In the genomic region with DNA sequence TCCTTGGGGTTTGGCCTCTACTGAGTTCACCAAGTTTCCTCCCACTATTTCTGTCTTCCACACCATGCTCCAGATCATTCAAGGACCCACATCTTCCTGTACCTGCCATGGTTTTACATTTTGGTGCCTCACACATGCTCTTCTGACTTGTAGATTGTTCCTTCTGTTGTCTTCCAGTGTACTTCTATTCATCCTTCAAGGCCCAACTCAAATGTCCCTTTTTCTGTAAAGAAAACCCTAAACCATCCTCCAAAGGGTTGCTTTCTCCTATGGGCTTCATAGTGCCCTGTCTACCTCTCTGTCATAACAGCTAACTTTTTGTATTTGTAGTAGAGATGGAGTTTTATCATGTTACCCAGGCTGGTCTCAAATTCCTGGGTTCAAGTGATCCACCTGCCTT, we compare ENCODE assay signal across 15 cellular contexts. TPM values are rescaled to one million over a fixed set of nuclear protein-coding genes. Genes with fewer than 3 reads are reported as not detected.
DNase-seq lines count a peak whose midpoint lies in the region; ATAC-seq and TF ChIP-seq lines count a peak whose summit lies in the region.
"Had no signal": no experiment of that assay in that cellular context is flagged by ENCODE, and none has a peak within 500 bp of the region (broad histone marks: within the 10 kb centered on the region; RNA-seq: fewer than 3 reads in every experiment).

No MANE protein-coding gene starts in this region.

- H3K9me2 ChIP-seq in SK-N-SH (no peaks in the 10 kb centered on the region), PC-3 (replicated peaks; ENCODE audit: low read length) (no peaks in the 10 kb centered on the region)

- H4K91ac ChIP-seq in mesenchymal stem cell (ENCODE audit: low read length), result no peak overlapping the region

- no peak overlapping the region for H2BK5ac ChIP-seq in mesenchymal stem cell (ENCODE audit: low read depth, low read length, poor library complexity, severe bottlenecking)

- peak overlapping the region; percentile 3 for H2AK5ac ChIP-seq in mesenchymal stem cell (ENCODE audit: low read length, severe bottlenecking)

- H3K9me3 ChIP-seq in SK-N-SH, result no peaks in the 10 kb centered on the region
- H3K9me3 ChIP-seq in PC-3 (ENCODE audit: low read length), result no peaks in the 10 kb centered on the region
- no peaks in the 10 kb centered on the region for H3K9me3 ChIP-seq in mesenchymal stem cell (ENCODE audit: control insufficient read depth, low read length)
- no peaks in the 10 kb centered on the region for H3K9me3 ChIP-seq in HAP-1
- H3K9me3 ChIP-seq: BLaER1 had no signal

- H3F3A ChIP-seq in SK-N-SH (replicated peaks; ENCODE audit: insufficient read depth) (peaks cover 5% of the 10 kb centered on the region), PC-3 (ENCODE audit: low read length, unreplicated experiment) (peaks cover 4% of the 10 kb centered on the region)

- H3K79me2 ChIP-seq in SK-N-SH (ENCODE audit: insufficient read depth), result no peaks in the 10 kb centered on the region
- no peaks in the 10 kb centered on the region for H3K79me2 ChIP-seq in PC-3 (ENCODE audit: low read length)

- TF ChIP-seq RAD21 in SK-N-SH (IDR thresholded peaks at IDR 0.05; ENCODE audit: low read length), result no peak

- no peak overlapping the region for H3K4ac ChIP-seq in mesenchymal stem cell (ENCODE audit: low read depth in 1 of 2, low read length in 2 of 2)

- DNase-seq in SK-N-SH (no peak), PC-3 (no peak), mesenchymal stem cell (no peak), HAP-1 (ENCODE audit: low spot score in 2 of 2) (no peak), hepatic stellate cell (ENCODE audit: low spot score) (no peak), NCI-H226 (no peak)
- DNase-seq: AML-193; Calu3; CD4-positive, alpha-beta T cell; DMS 273 treated with DMSO at 0.1 percent for 48 hours; HCEC 1CT; IMR-90 had no signal

- H2BK12ac ChIP-seq in mesenchymal stem cell (ENCODE audit: low read length in 2 of 2), result no peak overlapping the region

- ATAC-seq in SK-N-SH treated with all-trans-retinoic acid at 6 μM for 48 hours (no peak), PC-3 (no peak)

- H3K14ac ChIP-seq in mesenchymal stem cell (ENCODE audit: low read length in 2 of 2), result no peak overlapping the region

- H3K36me3 ChIP-seq in SK-N-SH (replicated peaks in 1 of 2; ENCODE audit: control insufficient read depth in 1 of 2, insufficient read depth in 2 of 2, low read length in 1 of 2), result no peaks in the 10 kb centered on the region
- H3K36me3 ChIP-seq in PC-3 (ENCODE audit: low read depth, low read length), result no peaks in the 10 kb centered on the region
- H3K36me3 ChIP-seq in mesenchymal stem cell (ENCODE audit: control insufficient read depth in 1 of 2, insufficient read depth in 2 of 2, low read depth in 1 of 2, low read length in 2 of 2), result no peaks in the 10 kb centered on the region
- no peaks in the 10 kb centered on the region for H3K36me3 ChIP-seq in HAP-1 (replicated peaks)
- H3K36me3 ChIP-seq: BLaER1 had no signal

- BruUV-seq in PC-3 (replicated peaks; lab: Mats Ljungman, UMichigan), result no TSS peak

- intact Hi-C loops in PC-3 (cut with micrococcal nuclease), result no loop called here

- H3K4me1 ChIP-seq in SK-N-SH (ENCODE audit: control insufficient read depth in 1 of 2, insufficient read depth in 2 of 2, low read depth in 1 of 2, low read length in 1 of 2) (peaks cover 0 to 2% of the 10 kb centered on the region in 2 experiments; a peak in 1 of 4 replicates), PC-3 (ENCODE audit: insufficient read depth, low read length) (peaks cover 32% of the 10 kb centered on the region), mesenchymal stem cell (ENCODE audit: control insufficient read depth, insufficient read depth, low read depth, low read length) (peaks cover 8% of the 10 kb centered on the region), HAP-1 (no peaks in the 10 kb centered on the region)

- TF ChIP-seq EP300 in SK-N-SH (IDR thresholded peaks at IDR 0.05; ENCODE audit: borderline replicate concordance in 1 of 2, low read depth in 1 of 2, low read length in 1 of 2), result no peak

- H3K4me3 ChIP-seq in SK-N-SH (ENCODE audit: low read depth in 2 of 2, low read length in 1 of 2), result no peak overlapping the region
- H3K4me3 ChIP-seq in PC-3 (ENCODE audit: low read length), result no peak overlapping the region
- no peak overlapping the region for H3K4me3 ChIP-seq in mesenchymal stem cell (ENCODE audit: insufficient read depth in 1 of 2, low read depth in 1 of 2, low read length in 2 of 2)
- no peak overlapping the region for H3K4me3 ChIP-seq in HAP-1
- H3K4me3 ChIP-seq: BLaER1 had no signal

- POLR2A ChIA-PET in SK-N-SH (lab: Yijun Ruan, JAX), result no interaction called here
- POLR2A ChIA-PET in PC-3 (lab: Charles Lee; ENCODE audit: unreplicated experiment), result no interaction called here

- in situ Hi-C loops in HAP-1 (cut with MboI; ENCODE audit: low sequenced_read_pairs), result no loop called here

- H3K27me3 ChIP-seq in SK-N-SH (ENCODE audit: insufficient read depth) (no peaks in the 10 kb centered on the region), PC-3 (ENCODE audit: low read length) (no peaks in the 10 kb centered on the region), mesenchymal stem cell (ENCODE audit: control insufficient read depth in 1 of 2, insufficient read depth in 1 of 2, low read length in 2 of 2) (no peaks in the 10 kb centered on the region), HAP-1 (ENCODE audit: low read depth) (no peaks in the 10 kb centered on the region)
- H3K27me3 ChIP-seq: BLaER1 had no signal

- H4K20me1 ChIP-seq in SK-N-SH (ENCODE audit: insufficient read depth), result no peaks in the 10 kb centered on the region
- H4K20me1 ChIP-seq in PC-3 (ENCODE audit: low read length), result no peaks in the 10 kb centered on the region
- H4K20me1 ChIP-seq: BLaER1 had no signal

- H4K8ac ChIP-seq in mesenchymal stem cell (ENCODE audit: low read length), result no peak overlapping the region

- H2BK15ac ChIP-seq in mesenchymal stem cell (ENCODE audit: low read depth, poor library complexity, severe bottlenecking), result no peak overlapping the region

- H2BK120ac ChIP-seq in mesenchymal stem cell (ENCODE audit: low read depth, low read length), result no peak overlapping the region

- H3K18ac ChIP-seq in mesenchymal stem cell (ENCODE audit: low read depth in 1 of 2, low read length in 2 of 2), result no peak overlapping the region

- CTCF ChIA-PET in SK-N-SH (lab: Yijun Ruan, JAX) (interaction anchor here (1.0 to 3.0 kb wide), 2 partner anchors 15 to 31 kb away, joined by 3 to 18 read pairs; no protein-coding TSS in a partner anchor), PC-3 (lab: Charles Lee) (no interaction called here)

- H3K9ac ChIP-seq in SK-N-SH (no peak overlapping the region), PC-3 (ENCODE audit: low read length) (no peak overlapping the region), mesenchymal stem cell (ENCODE audit: low read length) (no peak overlapping the region)
- H3K9ac ChIP-seq: BLaER1 had no signal

- no peak overlapping the region for H3K23ac ChIP-seq in mesenchymal stem cell (ENCODE audit: low read length in 2 of 2)

- no peak for TF ChIP-seq CTCF in SK-N-SH (IDR thresholded peaks at IDR 0.05)
- TF ChIP-seq CTCF in PC-3 (conservative IDR thresholded peaks at IDR 0.05; ENCODE audit: low read depth, low read length), result no peak

- H3K27ac ChIP-seq in SK-N-SH (ENCODE audit: low read depth in 2 of 2, low read length in 1 of 2), result no peak overlapping the region
- H3K27ac ChIP-seq in PC-3 (ENCODE audit: low read length), result peak overlapping the region; percentile 97
- H3K27ac ChIP-seq in mesenchymal stem cell (ENCODE audit: low read length, poor library complexity, severe bottlenecking), result no peak overlapping the region
- H3K27ac ChIP-seq: 22Rv1, BLaER1 had no signal

- no peak overlapping the region for H3K4me2 ChIP-seq in SK-N-SH
- H3K4me2 ChIP-seq in PC-3 (ENCODE audit: low read length), result no peak overlapping the region
- H3K4me2 ChIP-seq in mesenchymal stem cell (ENCODE audit: low read length, poor library complexity, severe bottlenecking), result no peak overlapping the region
- H3K4me2 ChIP-seq: BLaER1 had no signal

- H2AFZ ChIP-seq in SK-N-SH (ENCODE audit: low read depth) (no peak overlapping the region), PC-3 (ENCODE audit: low read length) (no peak overlapping the region), mesenchymal stem cell (ENCODE audit: low read depth, low read length) (no peak overlapping the region)

- no peaks in the 10 kb centered on the region for H3K79me1 ChIP-seq in mesenchymal stem cell (replicated peaks; ENCODE audit: low read length, poor library complexity, severe bottlenecking)

TF ChIP-seq in SK-N-SH treated with all-trans-retinoic acid at 6 μM for 48 hours, 23 proteins besides CTCF, POLR2A, EP300 and RAD21:
- peak; percentile 73; the same call in 1 of the 2 replicates for TF ChIP-seq ZFP3 (CRISPR knock-in tag; IDR thresholded peaks at IDR 0.05)
- TF ChIP-seq CSRNP3 (CRISPR knock-in tag; IDR thresholded peaks at IDR 0.05), result no peak
TF ChIP-seq in SK-N-SH treated with all-trans-retinoic acid at 6 μM for 48 hours: peak in this region for 1.

TF ChIP-seq in SK-N-SH, 30 proteins besides CTCF, POLR2A, EP300 and RAD21 (continues in another document):
- no peak for TF ChIP-seq TEAD4 (IDR thresholded peaks at IDR 0.05; ENCODE audit: borderline replicate concordance, insufficient read depth)
- TF ChIP-seq RCOR1 (IDR thresholded peaks at IDR 0.05; ENCODE audit: low read length), result no peak
- no peak for TF ChIP-seq RXRA (IDR thresholded peaks at IDR 0.05; ENCODE audit: borderline replicate concordance, low read depth)

RNA-seq across cellular contexts. Expression of gene TSEN2, which starts 20.1 kb away (rescaled TPM):
- polyA plus RNA-seq in SK-N-SH (2012; rRNA removed), result 13.0 and 18.6 TPM in 2 replicates
- 13.2 and 13.4 TPM in 2 replicates for polyA plus RNA-seq in SK-N-SH (2012; cell fraction: cytosol; rRNA removed)
- polyA plus RNA-seq in SK-N-SH (2012; cell fraction: nucleus; rRNA removed), result 27.3 and 45.4 TPM in 2 replicates
- 40.2 and 51.0 TPM in 2 replicates for total RNA-seq in PC-3 (2014; rRNA removed)
- polyA plus RNA-seq in mesenchymal stem cell (2013, experiment 1 of 2), result 3.8 TPM
- polyA plus RNA-seq in mesenchymal stem cell (2013, experiment 2 of 2), result 4.3 TPM
